ENCODE assay signal across 1 cellular context in genomic region chr4:183124228-183124627, GRCh38.
TF ChIP-seq lines count a peak whose summit lies in the region.

No MANE protein-coding gene starts in this region.

TF ChIP-seq in GM23338, 12 proteins besides CTCF, POLR2A, EP300 and RAD21:
- TF ChIP-seq ZNF462 (CRISPR knock-in tag; IDR thresholded peaks at IDR 0.05) (no peak), JUNB (IDR thresholded peaks at IDR 0.05; ENCODE audit: unreplicated experiment) (no peak), CREB1 (CRISPR knock-in tag; IDR thresholded peaks at IDR 0.05; ENCODE audit: low read depth) (no peak)
